1 cellular context compared by ENCODE assay signal in genomic region chr22:27875951-27876350, GRCh38.
TF ChIP-seq lines count a peak whose summit lies in the region.

No MANE protein-coding gene starts in this region.

TF ChIP-seq in WTC11, 78 proteins besides CTCF, POLR2A, EP300 and RAD21:
- TF ChIP-seq NR2C2 (CRISPR knock-in tag; IDR thresholded peaks at IDR 0.05) (no peak), CDX4 (CRISPR knock-in tag; IDR thresholded peaks at IDR 0.05; ENCODE audit: borderline replicate concordance) (no peak), JAZF1 (CRISPR knock-in tag; IDR thresholded peaks at IDR 0.05) (no peak), SMAD3 (CRISPR knock-in tag; IDR thresholded peaks at IDR 0.05; ENCODE audit: borderline replicate concordance) (no peak), ERG (CRISPR knock-in tag; IDR thresholded peaks at IDR 0.05) (no peak), ESRRA (CRISPR knock-in tag; IDR thresholded peaks at IDR 0.05; ENCODE audit: borderline replicate concordance) (no peak), CREB1 (CRISPR knock-in tag; IDR thresholded peaks at IDR 0.05) (no peak), EMX1 (CRISPR knock-in tag; IDR thresholded peaks at IDR 0.05) (no peak), GRHL2 (CRISPR knock-in tag; IDR thresholded peaks at IDR 0.05; ENCODE audit: insufficient replicate concordance, severe bottlenecking) (no peak), MXD4 (CRISPR knock-in tag; IDR thresholded peaks at IDR 0.05; ENCODE audit: borderline replicate concordance) (no peak), ZBTB21 (CRISPR knock-in tag; IDR thresholded peaks at IDR 0.05; ENCODE audit: borderline replicate concordance) (no peak)
- TF ChIP-seq, protein P1, sequence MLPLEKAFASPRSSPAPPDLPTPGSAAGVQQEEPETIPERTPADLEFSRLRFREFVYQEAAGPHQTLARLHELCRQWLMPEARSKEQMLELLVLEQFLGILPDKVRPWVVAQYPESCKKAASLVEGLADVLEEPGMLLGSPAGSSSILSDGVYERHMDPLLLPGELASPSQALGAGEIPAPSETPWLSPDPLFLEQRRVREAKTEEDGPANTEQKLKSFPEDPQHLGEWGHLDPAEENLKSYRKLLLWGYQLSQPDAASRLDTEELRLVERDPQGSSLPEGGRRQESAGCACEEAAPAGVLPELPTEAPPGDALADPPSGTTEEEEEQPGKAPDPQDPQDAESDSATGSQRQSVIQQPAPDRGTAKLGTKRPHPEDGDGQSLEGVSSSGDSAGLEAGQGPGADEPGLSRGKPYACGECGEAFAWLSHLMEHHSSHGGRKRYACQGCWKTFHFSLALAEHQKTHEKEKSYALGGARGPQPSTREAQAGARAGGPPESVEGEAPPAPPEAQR (CRISPR knock-in tag; IDR thresholded peaks at IDR 0.05), result no peak
- TF ChIP-seq, protein P2, sequence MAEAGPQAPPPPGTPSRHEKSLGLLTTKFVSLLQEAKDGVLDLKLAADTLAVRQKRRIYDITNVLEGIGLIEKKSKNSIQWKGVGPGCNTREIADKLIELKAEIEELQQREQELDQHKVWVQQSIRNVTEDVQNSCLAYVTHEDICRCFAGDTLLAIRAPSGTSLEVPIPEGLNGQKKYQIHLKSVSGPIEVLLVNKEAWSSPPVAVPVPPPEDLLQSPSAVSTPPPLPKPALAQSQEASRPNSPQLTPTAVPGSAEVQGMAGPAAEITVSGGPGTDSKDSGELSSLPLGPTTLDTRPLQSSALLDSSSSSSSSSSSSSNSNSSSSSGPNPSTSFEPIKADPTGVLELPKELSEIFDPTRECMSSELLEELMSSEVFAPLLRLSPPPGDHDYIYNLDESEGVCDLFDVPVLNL (CRISPR knock-in tag; IDR thresholded peaks at IDR 0.05; ENCODE audit: borderline replicate concordance, low read depth), result no peak
- TF ChIP-seq, protein P3, sequence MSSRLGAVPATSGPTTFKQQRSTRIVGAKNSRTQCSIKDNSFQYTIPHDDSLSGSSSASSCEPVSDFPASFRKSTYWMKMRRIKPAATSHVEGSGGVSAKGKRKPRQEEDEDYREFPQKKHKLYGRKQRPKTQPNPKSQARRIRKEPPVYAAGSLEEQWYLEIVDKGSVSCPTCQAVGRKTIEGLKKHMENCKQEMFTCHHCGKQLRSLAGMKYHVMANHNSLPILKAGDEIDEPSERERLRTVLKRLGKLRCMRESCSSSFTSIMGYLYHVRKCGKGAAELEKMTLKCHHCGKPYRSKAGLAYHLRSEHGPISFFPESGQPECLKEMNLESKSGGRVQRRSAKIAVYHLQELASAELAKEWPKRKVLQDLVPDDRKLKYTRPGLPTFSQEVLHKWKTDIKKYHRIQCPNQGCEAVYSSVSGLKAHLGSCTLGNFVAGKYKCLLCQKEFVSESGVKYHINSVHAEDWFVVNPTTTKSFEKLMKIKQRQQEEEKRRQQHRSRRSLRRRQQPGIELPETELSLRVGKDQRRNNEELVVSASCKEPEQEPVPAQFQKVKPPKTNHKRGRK (CRISPR knock-in tag; IDR thresholded peaks at IDR 0.05; ENCODE audit: borderline replicate concordance), result no peak
